In the genomic region with DNA sequence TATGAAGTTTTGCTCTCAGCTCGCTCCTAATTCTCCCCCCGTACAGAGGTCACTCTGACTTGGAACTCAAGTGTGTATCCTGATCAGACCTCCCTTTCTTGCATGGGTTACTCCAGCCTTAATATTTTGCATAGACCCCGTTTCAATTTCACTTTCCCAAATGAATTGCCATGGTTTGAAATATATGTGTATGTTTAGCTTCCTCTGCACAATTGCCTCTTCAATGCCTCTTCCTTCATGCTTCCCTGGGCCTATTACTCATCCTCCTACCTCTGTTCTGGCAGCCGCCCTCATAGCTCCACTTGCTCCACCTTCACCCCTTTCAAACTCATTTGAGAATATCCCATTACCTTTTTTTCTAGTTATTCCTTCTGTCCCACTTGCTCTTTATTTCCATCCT, we compare ENCODE assay signal across 1 cellular context.
TF ChIP-seq lines count a peak whose summit lies in the region.

No MANE protein-coding gene starts in this region.

TF ChIP-seq in GM12878, 131 proteins besides CTCF, POLR2A, EP300 and RAD21 (continued from another document):
- TF ChIP-seq, protein P1, sequence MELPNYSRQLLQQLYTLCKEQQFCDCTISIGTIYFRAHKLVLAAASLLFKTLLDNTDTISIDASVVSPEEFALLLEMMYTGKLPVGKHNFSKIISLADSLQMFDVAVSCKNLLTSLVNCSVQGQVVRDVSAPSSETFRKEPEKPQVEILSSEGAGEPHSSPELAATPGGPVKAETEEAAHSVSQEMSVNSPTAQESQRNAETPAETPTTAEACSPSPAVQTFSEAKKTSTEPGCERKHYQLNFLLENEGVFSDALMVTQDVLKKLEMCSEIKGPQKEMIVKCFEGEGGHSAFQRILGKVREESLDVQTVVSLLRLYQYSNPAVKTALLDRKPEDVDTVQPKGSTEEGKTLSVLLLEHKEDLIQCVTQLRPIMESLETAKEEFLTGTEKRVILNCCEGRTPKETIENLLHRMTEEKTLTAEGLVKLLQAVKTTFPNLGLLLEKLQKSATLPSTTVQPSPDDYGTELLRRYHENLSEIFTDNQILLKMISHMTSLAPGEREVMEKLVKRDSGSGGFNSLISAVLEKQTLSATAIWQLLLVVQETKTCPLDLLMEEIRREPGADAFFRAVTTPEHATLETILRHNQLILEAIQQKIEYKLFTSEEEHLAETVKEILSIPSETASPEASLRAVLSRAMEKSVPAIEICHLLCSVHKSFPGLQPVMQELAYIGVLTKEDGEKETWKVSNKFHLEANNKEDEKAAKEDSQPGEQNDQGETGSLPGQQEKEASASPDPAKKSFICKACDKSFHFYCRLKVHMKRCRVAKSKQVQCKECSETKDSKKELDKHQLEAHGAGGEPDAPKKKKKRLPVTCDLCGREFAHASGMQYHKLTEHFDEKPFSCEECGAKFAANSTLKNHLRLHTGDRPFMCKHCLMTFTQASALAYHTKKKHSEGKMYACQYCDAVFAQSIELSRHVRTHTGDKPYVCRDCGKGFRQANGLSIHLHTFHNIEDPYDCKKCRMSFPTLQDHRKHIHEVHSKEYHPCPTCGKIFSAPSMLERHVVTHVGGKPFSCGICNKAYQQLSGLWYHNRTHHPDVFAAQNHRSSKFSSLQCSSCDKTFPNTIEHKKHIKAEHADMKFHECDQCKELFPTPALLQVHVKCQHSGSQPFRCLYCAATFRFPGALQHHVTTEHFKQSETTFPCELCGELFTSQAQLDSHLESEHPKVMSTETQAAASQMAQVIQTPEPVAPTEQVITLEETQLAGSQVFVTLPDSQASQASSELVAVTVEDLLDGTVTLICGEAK (IDR thresholded peaks at IDR 0.05; ENCODE audit: borderline replicate concordance), result no peak
- TF ChIP-seq LARP7 (IDR thresholded peaks at IDR 0.05), result no peak
- no peak for TF ChIP-seq ZNF274 (IDR thresholded peaks at IDR 0.05; ENCODE audit: insufficient read depth, insufficient read length)
- TF ChIP-seq, protein P2, sequence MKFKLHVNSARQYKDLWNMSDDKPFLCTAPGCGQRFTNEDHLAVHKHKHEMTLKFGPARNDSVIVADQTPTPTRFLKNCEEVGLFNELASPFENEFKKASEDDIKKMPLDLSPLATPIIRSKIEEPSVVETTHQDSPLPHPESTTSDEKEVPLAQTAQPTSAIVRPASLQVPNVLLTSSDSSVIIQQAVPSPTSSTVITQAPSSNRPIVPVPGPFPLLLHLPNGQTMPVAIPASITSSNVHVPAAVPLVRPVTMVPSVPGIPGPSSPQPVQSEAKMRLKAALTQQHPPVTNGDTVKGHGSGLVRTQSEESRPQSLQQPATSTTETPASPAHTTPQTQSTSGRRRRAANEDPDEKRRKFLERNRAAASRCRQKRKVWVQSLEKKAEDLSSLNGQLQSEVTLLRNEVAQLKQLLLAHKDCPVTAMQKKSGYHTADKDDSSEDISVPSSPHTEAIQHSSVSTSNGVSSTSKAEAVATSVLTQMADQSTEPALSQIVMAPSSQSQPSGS (IDR thresholded peaks at IDR 0.05; ENCODE audit: low read length), result no peak
- TF ChIP-seq NRF1 (conservative IDR thresholded peaks at IDR 0.05; ENCODE audit: low read depth, low read length), result no peak
- no peak for TF ChIP-seq BACH1 (IDR thresholded peaks at IDR 0.05; ENCODE audit: borderline replicate concordance)
